18 cellular contexts compared by ENCODE assay signal in genomic region chr19:5349041-5349440, GRCh38. TPM values are rescaled to one million over a fixed set of nuclear protein-coding genes. Genes with fewer than 3 reads are reported as not detected.
DNase-seq lines count a peak whose midpoint lies in the region; ATAC-seq and TF ChIP-seq lines count a peak whose summit lies in the region.
"Had no signal": no experiment of that assay in that cellular context is flagged by ENCODE, and none has a peak within 500 bp of the region (broad histone marks: within the 10 kb centered on the region; RNA-seq: fewer than 3 reads in every experiment).

No MANE protein-coding gene starts in this region.

- DNase-seq in NCI-H2227 (lab: John Stamatoyannopoulos, UW; ENCODE audit: unreplicated experiment) (peak; percentile 20), NCI-H2227 treated with DMSO at 0.1 percent for 48 hours (lab: John Stamatoyannopoulos, UW) (no peak), NCI-H524 (lab: John Stamatoyannopoulos, UW) (peak; percentile 82 to 85), choroid plexus epithelial cell (ENCODE audit: low read depth) (no peak), retina (peak; percentile 50), adrenal gland (no peak)
- no peak for DNase-seq in activated naive CD4-positive, alpha-beta T cell treated with Interleukin-2 at 50 U/mL for 16 hours
- DNase-seq: activated B cell treated with CpG ODN at 0.5 μM for 24 hours; CD8-positive, alpha-beta T cell; cerebellar nuclear complex; Karpas-422; left lung; NCI-H1417; stimulated activated naive CD4-positive, alpha-beta T cell; T-helper 1 cell; upper lobe of right lung had no signal

- ATAC-seq in GM21447 (IDR thresholded peaks at IDR 0.05; ENCODE audit: unreplicated experiment), result no peak
- ATAC-seq: activated T-helper 17 cell treated with anti-CD3 and anti-CD28 coated beads, Interleukin-2, amount 50 U/mL, for 72 hours; CD8-positive, alpha-beta T cell; left lung; upper lobe of right lung had no signal

- TF ChIP-seq CTCF in choroid plexus epithelial cell (conservative IDR thresholded peaks at IDR 0.05; ENCODE audit: low read depth, low read length) (peak; percentile 24), adrenal gland (IDR thresholded peaks at IDR 0.05) (no peak)

- 66 to 86% (median 78%) methylated on average over 1 to 3 of the region's 3 CpGs for WGBS in adrenal gland, 4 donors

- intact Hi-C loops in adrenal gland (cut with DNase I), result loop anchor here in 1 of 2 donors (10.0 kb wide), 1 partner anchor 216 kb away; the partner anchor contains the start of gene TINCR

- H3K4me3 ChIP-seq in choroid plexus epithelial cell (ENCODE audit: low read depth, low read length) (no peak overlapping the region), adrenal gland (no peak overlapping the region)
- H3K4me3 ChIP-seq: left lung, upper lobe of right lung had no signal

- H3K36me3 ChIP-seq in adrenal gland (replicated peaks in 1 of 2), result no peaks in the 10 kb centered on the region
- H3K36me3 ChIP-seq: left lung, upper lobe of right lung had no signal

- H3K4me1 ChIP-seq in adrenal gland (replicated peaks in 1 of 2), result no peaks in the 10 kb centered on the region
- H3K4me1 ChIP-seq: left lung, upper lobe of right lung had no signal

- H3K27ac ChIP-seq in adrenal gland, result no peak overlapping the region
- H3K27ac ChIP-seq: left lung, upper lobe of right lung had no signal

- no peaks in the 10 kb centered on the region for H3K9me3 ChIP-seq in adrenal gland (replicated peaks in 1 of 3)
- H3K9me3 ChIP-seq: left lung, upper lobe of right lung had no signal

- H3K27me3 ChIP-seq in adrenal gland, result no peaks in the 10 kb centered on the region

- no peak for TF ChIP-seq POLR2A in adrenal gland (IDR thresholded peaks at IDR 0.05)

RNA-seq across cellular contexts. Expression of gene PTPRS, which starts 8.4 kb away (rescaled TPM):
- 100 to 1,000 TPM in 7 of 8 donors, 10 to 100 TPM in 1; 87.8 to 376 (median 216) TPM for total RNA-seq in adrenal gland
- polyA plus RNA-seq in adrenal gland, result 10 to 100 TPM in 2 of 3 donors, 1 to 10 TPM in 1; 8.8 to 36.7 (median 28.8) TPM

Comparison
In these comparisons a context has a peak if more than half of its experiments do, and no peak if none do; other contexts are left out.
1. DNase-seq: peak in NCI-H2227 (single experiment), NCI-H524 (2 of 2) and retina (single experiment); none in NCI-H2227 treated with DMSO at 0.1 percent for 48 hours (single experiment), choroid plexus epithelial cell (single experiment), activated naive CD4-positive, alpha-beta T cell treated with Interleukin-2 at 50 U/mL for 16 hours (single experiment) and adrenal gland (0 of 7).